34 cellular contexts compared by ENCODE assay signal in the genomic region with DNA sequence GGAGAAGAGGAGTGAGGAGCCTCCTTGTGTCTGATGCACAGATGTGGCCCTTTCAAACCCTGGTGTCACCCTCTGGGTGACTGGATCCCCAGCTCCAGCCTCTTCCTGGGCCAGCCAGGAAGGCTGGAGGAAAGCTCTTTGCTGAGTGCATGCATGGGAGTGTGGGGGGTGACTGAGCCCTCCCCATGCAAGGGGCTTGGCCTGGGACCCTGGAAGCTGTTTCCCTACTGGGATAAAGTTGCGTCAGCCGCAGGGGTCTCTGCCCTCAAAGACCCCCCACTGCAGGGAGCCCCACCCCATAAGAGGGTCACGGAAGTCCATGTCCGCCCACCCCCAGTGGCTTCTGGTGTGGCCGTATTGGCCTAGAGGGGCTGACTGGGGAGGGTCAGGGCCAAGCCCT. TPM values are rescaled to one million over a fixed set of nuclear protein-coding genes. Genes with fewer than 3 reads are reported as not detected.
DNase-seq lines count a peak whose midpoint lies in the region; ATAC-seq and TF ChIP-seq lines count a peak whose summit lies in the region.
"Had no signal": no experiment of that assay in that cellular context is flagged by ENCODE, and none has a peak within 500 bp of the region (broad histone marks: within the 10 kb centered on the region; RNA-seq: fewer than 3 reads in every experiment).

No MANE protein-coding gene starts in this region.

- H3K4me3 ChIP-seq in BLaER1 (no peak overlapping the region), adrenal gland (no peak overlapping the region), MG63 (no peak overlapping the region)
- no peak overlapping the region for H3K4me3 ChIP-seq in BLaER1 treated with 17β-estradiol and CSF1 and Interleukin-3, amounts not matched to agents 10 nM and 100 nM
- H3K4me3 ChIP-seq: A549 had no signal

- H3K27me3 ChIP-seq in BLaER1 (peaks cover 75% of the 10 kb centered on the region), adrenal gland (no peaks in the 10 kb centered on the region), MG63 (no peaks in the 10 kb centered on the region)
- H3K27me3 ChIP-seq in BLaER1 treated with 17β-estradiol and CSF1 and Interleukin-3, amounts not matched to agents 10 nM and 100 nM: peaks cover 60 to 95% (median 76%) of the 10 kb centered on the region in 11 experiments
- H3K27me3 ChIP-seq: BE2C had no signal

- ATAC-seq in HG03159 (IDR thresholded peaks at IDR 0.05; ENCODE audit: unreplicated experiment): no peak
- ATAC-seq: A549; CD8-positive, alpha-beta T cell had no signal

- H3K4me2 ChIP-seq in BLaER1: peak overlapping the region; percentile 63
- peak overlapping the region in 8 of 11 experiments; percentile 43 to 66 (median 54); a peak in 14 of 22 replicates for H3K4me2 ChIP-seq in BLaER1 treated with 17β-estradiol and CSF1 and Interleukin-3, amounts not matched to agents 10 nM and 100 nM
- H3K4me2 ChIP-seq: A549 had no signal

- 46 to 57% methylated on average over 5 of the region's 5 CpGs; no CpG with 5 or more reads in 2 of the 4 donors for WGBS in adrenal gland, 4 donors

- H3K36me3 ChIP-seq in BLaER1 (no peaks in the 10 kb centered on the region), adrenal gland (replicated peaks in 1 of 2) (no peaks in the 10 kb centered on the region), MG63 (no peaks in the 10 kb centered on the region)
- no peaks in the 10 kb centered on the region for H3K36me3 ChIP-seq in BLaER1 treated with 17β-estradiol and CSF1 and Interleukin-3, amounts not matched to agents 10 nM and 100 nM
- H3K36me3 ChIP-seq: BE2C had no signal

- DNase-seq in activated CD4-positive, alpha-beta T cell treated with anti-CD3 and anti-CD28 coated beads, Interleukin-2, amount 10 ng/mL, durations not matched to agents 24 days and 14 days: peak; percentile 37
- no peak for DNase-seq in activated CD4-positive, alpha-beta T cell treated with anti-CD3 and anti-CD28 coated beads, Interleukin-2, amount 50 U/mL, for 1 hour
- DNase-seq in adrenal gland: peak in 1 of 7 donors; percentile 25
- DNase-seq in DMS153 treated with DMSO at 0.1 percent for 48 hours (lab: John Stamatoyannopoulos, UW; ENCODE audit: unreplicated experiment): no peak
- no peak for DNase-seq in MG63
- DNase-seq: 8988T; ACHN; AML-193; BE2C; C1 segment of cervical spinal cord; Calu3; CD4-positive, alpha-beta memory T cell; CD4-positive, alpha-beta T cell; CD4-positive, CD25-positive, alpha-beta regulatory T cell; CD8-positive, alpha-beta memory T cell; CD8-positive, alpha-beta T cell; COR-L47; DMS 273 treated with DMSO at 0.1 percent for 48 hours; DMS153; DMS53; DMS79; DMS79 treated with DMSO at 0.1 percent for 48 hours; DND-41; EL had no signal

- peaks cover 11% of the 10 kb centered on the region for H3K27me3 Mint-ChIP-seq in activated CD4-positive, alpha-beta T cell treated with anti-CD3 and anti-CD28 coated beads, Interleukin-2, amount 10 ng/mL, durations not matched to agents 24 days and 14 days

- peaks cover 7% of the 10 kb centered on the region for H3K4me1 Mint-ChIP-seq in activated CD4-positive, alpha-beta T cell treated with anti-CD3 and anti-CD28 coated beads, Interleukin-2, amount 10 ng/mL, durations not matched to agents 24 days and 14 days

- H3K9me3 Mint-ChIP-seq in activated CD4-positive, alpha-beta T cell treated with anti-CD3 and anti-CD28 coated beads, Interleukin-2, amount 10 ng/mL, durations not matched to agents 24 days and 14 days: no peaks in the 10 kb centered on the region
- H3K9me3 Mint-ChIP-seq: CD4-positive, alpha-beta T cell; CD8-positive, alpha-beta T cell had no signal

- H3K27ac ChIP-seq in BLaER1 (no peak overlapping the region), adrenal gland (peak overlapping the region in 4 of 5 donors; percentile 26 to 76 (median 54))
- H3K27ac ChIP-seq in BLaER1 treated with 17β-estradiol and CSF1 and Interleukin-3, amounts not matched to agents 10 nM and 100 nM: no peak overlapping the region
- H3K27ac ChIP-seq: 22Rv1, A549, C4-2B had no signal

- no peaks in the 10 kb centered on the region for H3K36me3 Mint-ChIP-seq in activated CD4-positive, alpha-beta T cell treated with anti-CD3 and anti-CD28 coated beads, Interleukin-2, amount 10 ng/mL, durations not matched to agents 24 days and 14 days (ENCODE audit: low read depth)
- H3K36me3 Mint-ChIP-seq: CD14-positive monocyte; CD4-positive, alpha-beta memory T cell; CD4-positive, CD25-positive, alpha-beta regulatory T cell; CD8-positive, alpha-beta memory T cell; CD8-positive, alpha-beta T cell had no signal

- H3K4me3 Mint-ChIP-seq in activated CD4-positive, alpha-beta T cell treated with anti-CD3 and anti-CD28 coated beads, Interleukin-2, amount 10 ng/mL, durations not matched to agents 24 days and 14 days: no peak overlapping the region
- H3K4me3 Mint-ChIP-seq: B cell; CD14-positive monocyte; CD4-positive, alpha-beta T cell; CD8-positive, alpha-beta memory T cell; CD8-positive, alpha-beta T cell had no signal

- intact Hi-C loops in activated CD4-positive, alpha-beta T cell treated with anti-CD3 and anti-CD28 coated beads, Interleukin-2, amount 10 ng/mL, durations not matched to agents 24 days and 14 days (cut with micrococcal nuclease): loop anchor here (10.0 kb wide), 1 partner anchor 550 kb away; a partner anchor contains a TSS
- intact Hi-C loops in adrenal gland (cut with DNase I): no loop called here

- TF ChIP-seq POLR2A in adrenal gland (IDR thresholded peaks at IDR 0.05): no peak

- H3K4me1 ChIP-seq in BLaER1 (peaks cover 38% of the 10 kb centered on the region), adrenal gland (replicated peaks in 1 of 2) (peaks cover 0 to 4% of the 10 kb centered on the region in 2 donors)
- H3K4me1 ChIP-seq in BLaER1 treated with 17β-estradiol and CSF1 and Interleukin-3, amounts not matched to agents 10 nM and 100 nM: peaks cover 0 to 32% (median 29%) of the 10 kb centered on the region in 10 experiments; a peak in 16 of 20 replicates
- H3K4me1 ChIP-seq: A549, BE2C, Caco-2 had no signal

- no peaks in the 10 kb centered on the region; the same call in 1 of the 2 replicates for H4K20me1 ChIP-seq in BLaER1
- peaks cover 0 to 13% (median 0%) of the 10 kb centered on the region in 11 experiments; a peak in 6 of 22 replicates for H4K20me1 ChIP-seq in BLaER1 treated with 17β-estradiol and CSF1 and Interleukin-3, amounts not matched to agents 10 nM and 100 nM

- H3K9ac ChIP-seq in BLaER1: no peak overlapping the region
- H3K9ac ChIP-seq in BLaER1 treated with 17β-estradiol and CSF1 and Interleukin-3, amounts not matched to agents 10 nM and 100 nM: no peak overlapping the region

- no peak for TF ChIP-seq CTCF in adrenal gland (IDR thresholded peaks at IDR 0.05)

- H3K9me3 ChIP-seq in BLaER1 (no peaks in the 10 kb centered on the region), adrenal gland (replicated peaks in 1 of 3) (no peaks in the 10 kb centered on the region), MG63 (no peaks in the 10 kb centered on the region)
- peaks cover 0 to 7% (median 0%) of the 10 kb centered on the region in 11 experiments; a peak in 3 of 22 replicates for H3K9me3 ChIP-seq in BLaER1 treated with 17β-estradiol and CSF1 and Interleukin-3, amounts not matched to agents 10 nM and 100 nM (replicated peaks in 1 of 11)
- H3K9me3 ChIP-seq: A549, BE2C, Caco-2 had no signal

- H3K27ac Mint-ChIP-seq in activated CD4-positive, alpha-beta T cell treated with anti-CD3 and anti-CD28 coated beads, Interleukin-2, amount 10 ng/mL, durations not matched to agents 24 days and 14 days: no peak overlapping the region
- H3K27ac Mint-ChIP-seq: B cell; CD14-positive monocyte; CD4-positive, alpha-beta memory T cell; CD4-positive, alpha-beta T cell; CD4-positive, CD25-positive, alpha-beta regulatory T cell; CD8-positive, alpha-beta memory T cell; CD8-positive, alpha-beta T cell had no signal

RNA-seq across cellular contexts. Expression of a gene that starts 3.3 kb away (rescaled TPM):
- total RNA-seq in activated CD4-positive, alpha-beta T cell treated with anti-CD3 and anti-CD28 coated beads, Interleukin-2, amount 10 ng/mL, durations not matched to agents 24 days and 14 days: 1.2 and 1.3 TPM in 2 replicates
- 10 to 100 TPM; 34.9 to 90.3 (median 42.3) TPM for total RNA-seq in adrenal gland
- 10 to 100 TPM; 31.5 to 39.1 (median 34.4) TPM for polyA plus RNA-seq in adrenal gland
- 0.46 TPM in 1 of 2 replicates, not detected in the other for total RNA-seq in MG63 (2014; rRNA removed; shearing (Covaris generic); ENCODE audit: low replicate concordance)
- total RNA-seq: G401 had no signal
- polyA plus RNA-seq: CD14-positive monocyte had no signal

Comparison
In these comparisons a context has a peak if more than half of its experiments do, and no peak if none do; other contexts are left out.
1. H3K27ac ChIP-seq: peak in adrenal gland (4 of 5); none in BLaER1 (single experiment) and BLaER1 treated with 17β-estradiol and CSF1 and Interleukin-3, amounts not matched to agents 10 nM and 100 nM (0 of 11).
2. RNA of a gene that starts 3.3 kb away (total RNA-seq): 34.9 to 90.3 TPM in adrenal gland; 1.2 to 1.3 TPM in activated CD4-positive, alpha-beta T cell treated with anti-CD3 and anti-CD28 coated beads, Interleukin-2, amount 10 ng/mL, durations not matched to agents 24 days and 14 days and 0.46 TPM in MG63; every median in the first group is over 10 times any median in the second.